In genomic region chr4:71258323-71258722, GRCh38 we compare ENCODE assay signal across 18 cellular contexts.
DNase-seq lines count a peak whose midpoint lies in the region; ATAC-seq and TF ChIP-seq lines count a peak whose summit lies in the region.
"Had no signal": no experiment of that assay in that cellular context is flagged by ENCODE, and none has a peak within 500 bp of the region (broad histone marks: within the 10 kb centered on the region; RNA-seq: fewer than 3 reads in every experiment).

No MANE protein-coding gene starts in this region.

- 50 to 66% methylated on average over 7 of the region's 7 CpGs for WGBS in body of pancreas, 2 donors

- no peaks in the 10 kb centered on the region for H3K36me3 ChIP-seq in body of pancreas (replicated peaks in 1 of 2; ENCODE audit: insufficient read depth in 1 of 2, low read depth in 2 of 2)
- H3K36me3 ChIP-seq: BE2C, HAP-1 had no signal

- H3K36me3 Mint-ChIP-seq in progenitor cell of endocrine pancreas (ENCODE audit: insufficient read depth), result peaks cover 31% of the 10 kb centered on the region
- H3K36me3 Mint-ChIP-seq: CD4-positive, CD25-positive, alpha-beta regulatory T cell had no signal

- H3K27ac ChIP-seq in body of pancreas, result peak overlapping the region in 3 of 4 donors; percentile 7 to 68 (median 51)
- peak overlapping the region in 35 of 59 donors; percentile 38 to 89 (median 75) for H3K27ac ChIP-seq in dorsolateral prefrontal cortex

- TF ChIP-seq CTCF in body of pancreas (IDR thresholded peaks at IDR 0.05), result no peak
- TF ChIP-seq CTCF in dorsolateral prefrontal cortex (IDR thresholded peaks at IDR 0.05 in 54 of 56, conservative IDR thresholded peaks at IDR 0.05 in 2 of 56; ENCODE audit: low read depth in 1 of 56, partially characterized antibody in 56 of 56), result no peak
- TF ChIP-seq CTCF in progenitor cell of endocrine pancreas (IDR thresholded peaks at IDR 0.05; ENCODE audit: unreplicated experiment), result no peak

- peaks cover 36% of the 10 kb centered on the region for H3K4me1 ChIP-seq in body of pancreas
- H3K4me1 ChIP-seq: BE2C, HAP-1 had no signal

- H3K27me3 ChIP-seq in body of pancreas (no peaks in the 10 kb centered on the region), dorsolateral prefrontal cortex (no peaks in the 10 kb centered on the region)
- H3K27me3 ChIP-seq: BE2C had no signal

- no peak overlapping the region for H3K4me3 Mint-ChIP-seq in progenitor cell of endocrine pancreas (ENCODE audit: low read depth)
- H3K4me3 Mint-ChIP-seq: CD4-positive, CD25-positive, alpha-beta regulatory T cell; CD8-positive, alpha-beta memory T cell had no signal

- DNase-seq in body of pancreas, result no peak
- DNase-seq in dorsolateral prefrontal cortex, result no peak
- peak; percentile 71 for DNase-seq in left lobe of liver (ENCODE audit: low spot score)
- no peak for DNase-seq in progenitor cell of endocrine pancreas (ENCODE audit: low spot score, unreplicated experiment)
- DNase-seq in NCI-H1436 (lab: John Stamatoyannopoulos, UW), result no peak
- DNase-seq: ACHN; BE2C; C1 segment of cervical spinal cord; CD4-positive, CD25-positive, alpha-beta regulatory T cell; CD8-positive, alpha-beta memory T cell; COR-L47; DMS 273 treated with DMSO at 0.1 percent for 48 hours; DMS53; DND-41 had no signal

- no peaks in the 10 kb centered on the region for H3K9me3 ChIP-seq in body of pancreas
- H3K9me3 ChIP-seq: BE2C, HAP-1 had no signal

- ATAC-seq in body of pancreas, result no peak
- ATAC-seq in left lobe of liver, result peak; percentile 64
- no peak for ATAC-seq in HG03432 (IDR thresholded peaks at IDR 0.05; ENCODE audit: unreplicated experiment)
- ATAC-seq in GM21526 (IDR thresholded peaks at IDR 0.05; ENCODE audit: low FRiP score, unreplicated experiment), result no peak
- ATAC-seq: GM12878 had no signal

- no peaks in the 10 kb centered on the region for H3K9me3 Mint-ChIP-seq in progenitor cell of endocrine pancreas (ENCODE audit: low read depth)
- H3K9me3 Mint-ChIP-seq: CD8-positive, alpha-beta memory T cell had no signal

- no peaks in the 10 kb centered on the region for H3K27me3 Mint-ChIP-seq in progenitor cell of endocrine pancreas
- H3K27me3 Mint-ChIP-seq: CD8-positive, alpha-beta memory T cell had no signal

- peaks cover 54% of the 10 kb centered on the region for H3K4me1 Mint-ChIP-seq in progenitor cell of endocrine pancreas (ENCODE audit: low read depth)

- TF ChIP-seq POLR2A in body of pancreas (IDR thresholded peaks at IDR 0.05), result no peak

- H3K27ac Mint-ChIP-seq in progenitor cell of endocrine pancreas, result peak overlapping the region; percentile 27
- H3K27ac Mint-ChIP-seq: CD4-positive, CD25-positive, alpha-beta regulatory T cell had no signal

- intact Hi-C loops in body of pancreas (cut with DNase I), result no loop called here
- intact Hi-C loops in dorsolateral prefrontal cortex (cut with DNase I), result loop anchor here in 1 of 2 donors (10.0 kb wide), 1 partner anchor 196 kb away; no protein-coding TSS in a partner anchor

- H3K4me3 ChIP-seq in body of pancreas, result no peak overlapping the region
- H3K4me3 ChIP-seq in dorsolateral prefrontal cortex, result no peak overlapping the region
- H3K4me3 ChIP-seq: GM12878, HAP-1 had no signal
